In genomic region chr2:134410006-134410405, GRCh38 we compare ENCODE assay signal across 26 cellular contexts.
DNase-seq lines count a peak whose midpoint lies in the region; ATAC-seq and TF ChIP-seq lines count a peak whose summit lies in the region.
"Had no signal": no experiment of that assay in that cellular context is flagged by ENCODE, and none has a peak within 500 bp of the region (broad histone marks: within the 10 kb centered on the region; RNA-seq: fewer than 3 reads in every experiment).

No MANE protein-coding gene starts in this region.

- H3K79me2 ChIP-seq in KMS-11 (ENCODE audit: insufficient read depth, low read depth), result peaks cover 11% of the 10 kb centered on the region; the same call in 1 of the 2 replicates

- no peak for DNase-seq in CD4-positive, CD25-positive, alpha-beta regulatory T cell
- DNase-seq in activated B cell treated with CpG ODN at 0.5 μM for 24 hours, result no peak
- no peak for DNase-seq in naive B cell
- DNase-seq in amygdala (lab: John Stamatoyannopoulos, UW), result no peak
- no peak for DNase-seq in stimulated activated CD4-positive, alpha-beta T cell treated with anti-CD3 and anti-CD28 coated beads, Interleukin-4, amount 100 ng/mL, for 24 hours
- DNase-seq in head of caudate nucleus, result no peak
- DNase-seq: activated CD4-positive, alpha-beta T cell treated with anti-CD3 and anti-CD28 coated beads for 36 hours; activated naive CD8-positive, alpha-beta T cell treated with anti-CD3 and anti-CD28 coated beads for 36 hours; body of pancreas; CD8-positive, alpha-beta T cell; DMS153; H9; kidney glomerular epithelial cell; MV-4-11; naive thymus-derived CD4-positive, alpha-beta T cell; NCI-H1930; pancreas; SIG-M5; T-helper 1 cell; testis had no signal

- H3K36me3 ChIP-seq in CD4-positive, CD25-positive, alpha-beta regulatory T cell (ENCODE audit: control insufficient read depth, insufficient read depth, low read length), result peaks cover 29% of the 10 kb centered on the region
- no peaks in the 10 kb centered on the region for H3K36me3 ChIP-seq in KMS-11 (ENCODE audit: insufficient read depth)
- H3K36me3 ChIP-seq: pancreas, vagina had no signal

- H3K9me3 ChIP-seq in CD4-positive, CD25-positive, alpha-beta regulatory T cell (ENCODE audit: control insufficient read depth in 2 of 2, low read length in 2 of 2), result no peaks in the 10 kb centered on the region
- H3K9me3 ChIP-seq: body of pancreas, pancreas, testis, vagina had no signal

- H3K27ac Mint-ChIP-seq in CD4-positive, CD25-positive, alpha-beta regulatory T cell, result peak overlapping the region in 2 of 3 donors; percentile 19 to 68
- H3K27ac Mint-ChIP-seq in activated B cell treated with CpG ODN at 0.5 μM for 24 hours, result peak overlapping the region; percentile 86
- peak overlapping the region; percentile 63 to 96 (median 90) for H3K27ac Mint-ChIP-seq in naive B cell
- H3K27ac Mint-ChIP-seq: activated CD4-positive, alpha-beta T cell treated with anti-CD3 and anti-CD28 coated beads for 36 hours; activated naive CD8-positive, alpha-beta T cell treated with anti-CD3 and anti-CD28 coated beads for 36 hours; activated T-helper 2 cell treated with anti-CD3 and anti-CD28 coated beads, Interferon-gamma antibody, Interleukin-2, Interleukin-4, amounts not matched to agents 10 μg/mL and 5 μg/mL and 100 μg/mL, durations not matched to agents 14 hours and 24 hours and 36 hours; CD8-positive, alpha-beta T cell; H9 had no signal

- H3K27me3 Mint-ChIP-seq in CD4-positive, CD25-positive, alpha-beta regulatory T cell, result no peaks in the 10 kb centered on the region
- H3K27me3 Mint-ChIP-seq in activated B cell treated with CpG ODN at 0.5 μM for 24 hours, result no peaks in the 10 kb centered on the region
- H3K27me3 Mint-ChIP-seq in naive B cell, result no peaks in the 10 kb centered on the region
- H3K27me3 Mint-ChIP-seq: activated CD4-positive, alpha-beta T cell treated with anti-CD3 and anti-CD28 coated beads for 36 hours; activated naive CD8-positive, alpha-beta T cell treated with anti-CD3 and anti-CD28 coated beads for 36 hours; naive thymus-derived CD4-positive, alpha-beta T cell had no signal

- peak overlapping the region; percentile 91 for H3K4me2 ChIP-seq in KMS-11

- H3K4me1 Mint-ChIP-seq in CD4-positive, CD25-positive, alpha-beta regulatory T cell, result peaks cover 0 to 33% (median 23%) of the 10 kb centered on the region in 4 donors
- H3K4me1 Mint-ChIP-seq in activated B cell treated with CpG ODN at 0.5 μM for 24 hours (peaks cover 56% of the 10 kb centered on the region), naive B cell (peaks cover 49 to 70% (median 57%) of the 10 kb centered on the region in 3 donors)

- POLR2A ChIA-PET in activated B cell treated with CpG ODN at 0.5 μM for 24 hours (lab: Charles Lee), result no interaction called here

- intact Hi-C loops in activated B cell treated with CpG ODN at 0.5 μM for 24 hours (cut with micrococcal nuclease), result loop anchor here (5.0 kb wide), 3 partner anchors 203 to 388 kb away; no protein-coding TSS in a partner anchor
- intact Hi-C loops in head of caudate nucleus (cut with DNase I), result loop anchor here (10.0 kb wide), 1 partner anchor 525 kb away; no protein-coding TSS in a partner anchor

- H2AFZ ChIP-seq in KMS-11 (ENCODE audit: low read depth), result no peak overlapping the region

- no peak overlapping the region for H3K4me3 ChIP-seq in CD4-positive, CD25-positive, alpha-beta regulatory T cell (ENCODE audit: low read depth, low read length)
- H3K4me3 ChIP-seq in KMS-11 (IDR thresholded peaks at IDR 0.05; ENCODE audit: insufficient read depth, low read depth, low read length), result no peak overlapping the region
- H3K4me3 ChIP-seq: body of pancreas, pancreas, testis, vagina had no signal

- no peak for ATAC-seq in CD4-positive, CD25-positive, alpha-beta regulatory T cell (ENCODE audit: low read depth in 2 of 2)
- ATAC-seq in activated B cell treated with CpG ODN at 0.5 μM for 24 hours (ENCODE audit: low read depth) (no peak), naive B cell (ENCODE audit: low read depth in 2 of 2) (no peak), HG02884 (IDR thresholded peaks at IDR 0.05; ENCODE audit: unreplicated experiment) (no peak)
- ATAC-seq: activated CD4-positive, alpha-beta T cell treated with anti-CD3 and anti-CD28 coated beads for 36 hours; body of pancreas; CD8-positive, alpha-beta T cell; naive thymus-derived CD4-positive, alpha-beta T cell; Panc1; pancreas; sciatic nerve had no signal

- no peaks in the 10 kb centered on the region for H3K4me1 ChIP-seq in CD4-positive, CD25-positive, alpha-beta regulatory T cell (ENCODE audit: control insufficient read depth, insufficient read depth, low read length, poor library complexity, severe bottlenecking)
- H3K4me1 ChIP-seq in KMS-11 (ENCODE audit: low read depth, poor library complexity, severe bottlenecking), result peaks cover 84% of the 10 kb centered on the region
- H3K4me1 ChIP-seq: testis had no signal

- H3K36me3 Mint-ChIP-seq in CD4-positive, CD25-positive, alpha-beta regulatory T cell, result peaks cover 24% of the 10 kb centered on the region
- H3K36me3 Mint-ChIP-seq in activated B cell treated with CpG ODN at 0.5 μM for 24 hours (ENCODE audit: low read depth) (peaks cover 56% of the 10 kb centered on the region), naive B cell (peaks cover 8 to 9% of the 10 kb centered on the region in 2 donors)

- H4K20me1 ChIP-seq in KMS-11 (ENCODE audit: insufficient read depth), result no peaks in the 10 kb centered on the region

- TF ChIP-seq CTCF in KMS-11 (conservative IDR thresholded peaks at IDR 0.05; ENCODE audit: low read depth, low read length), result no peak
- TF ChIP-seq CTCF in activated B cell treated with CpG ODN at 0.5 μM for 24 hours (IDR thresholded peaks at IDR 0.05), result no peak

- H3K27ac ChIP-seq in CD4-positive, CD25-positive, alpha-beta regulatory T cell (ENCODE audit: insufficient read depth, low read length, poor library complexity, severe bottlenecking), result no peak overlapping the region
- H3K27ac ChIP-seq in KMS-11, result peak overlapping the region; percentile 85; the same call in 1 of the 2 replicates
- H3K27ac ChIP-seq: pancreas, testis, vagina had no signal

- no peaks in the 10 kb centered on the region for H3K9me3 Mint-ChIP-seq in CD4-positive, CD25-positive, alpha-beta regulatory T cell
- H3K9me3 Mint-ChIP-seq in activated B cell treated with CpG ODN at 0.5 μM for 24 hours (no peaks in the 10 kb centered on the region), naive B cell (no peaks in the 10 kb centered on the region)
- H3K9me3 Mint-ChIP-seq: activated naive CD8-positive, alpha-beta T cell treated with anti-CD3 and anti-CD28 coated beads for 36 hours; activated T-helper 2 cell treated with anti-CD3 and anti-CD28 coated beads, Interferon-gamma antibody, Interleukin-2, Interleukin-4, amounts not matched to agents 10 μg/mL and 5 μg/mL and 100 μg/mL, durations not matched to agents 14 hours and 24 hours and 36 hours; CD8-positive, alpha-beta T cell; H9; naive thymus-derived CD4-positive, alpha-beta T cell had no signal

- H3K27me3 ChIP-seq in CD4-positive, CD25-positive, alpha-beta regulatory T cell (ENCODE audit: control insufficient read depth, insufficient read depth, low read length), result no peaks in the 10 kb centered on the region
- no peaks in the 10 kb centered on the region for H3K27me3 ChIP-seq in KMS-11 (ENCODE audit: insufficient read depth, low read depth)
- H3K27me3 ChIP-seq: body of pancreas, pancreas, testis, vagina had no signal

- H3K4me3 Mint-ChIP-seq in CD4-positive, CD25-positive, alpha-beta regulatory T cell, result no peak overlapping the region
- H3K4me3 Mint-ChIP-seq in activated B cell treated with CpG ODN at 0.5 μM for 24 hours (no peak overlapping the region), naive B cell (no peak overlapping the region)
- H3K4me3 Mint-ChIP-seq: activated CD4-positive, alpha-beta T cell treated with anti-CD3 and anti-CD28 coated beads for 36 hours; activated naive CD8-positive, alpha-beta T cell treated with anti-CD3 and anti-CD28 coated beads for 36 hours; CD8-positive, alpha-beta T cell; H9; naive thymus-derived CD4-positive, alpha-beta T cell had no signal

- CTCF ChIA-PET in activated B cell treated with CpG ODN at 0.5 μM for 24 hours (lab: Charles Lee), result interaction anchor here (1.3 to 8.3 kb wide), 4 partner anchors 13 to 524 kb away, joined by 6 to 243 read pairs (median 82); no protein-coding TSS in a partner anchor

- H3K9ac ChIP-seq in KMS-11, result peak overlapping the region; percentile 39; the same call in 1 of the 2 replicates
